Comparison of ENCODE assay signal across 8 cellular contexts in genomic region chr7:1136841-1137516, GRCh38. TPM values are rescaled to one million over a fixed set of nuclear protein-coding genes. Genes with fewer than 3 reads are reported as not detected.
A peak's percentile ranks its signal among the peaks of the same experiment; 100 is the strongest.
DNase-seq lines count a peak whose midpoint lies in the region; ATAC-seq and TF ChIP-seq lines count a peak whose summit lies in the region.

No MANE protein-coding gene starts in this region.

- H3K27ac ChIP-seq in tibial artery, result no peak overlapping the region

- H3K36me3 Mint-ChIP-seq in activated CD8-positive, alpha-beta T cell treated with anti-CD3 and anti-CD28 coated beads, Interleukin-2, amount 10 ng/mL, durations not matched to agents 7 days and 5 days (ENCODE audit: low read depth), result peaks cover 5% of the 10 kb centered on the region
- H3K36me3 Mint-ChIP-seq in immature natural killer cell, result no peaks in the 10 kb centered on the region

- H3K9me3 ChIP-seq in tibial artery, result no peaks in the 10 kb centered on the region

- CTCF ChIA-PET in activated CD8-positive, alpha-beta T cell treated with anti-CD3 and anti-CD28 coated beads, Interleukin-2, amount 10 ng/mL, durations not matched to agents 7 days and 5 days (lab: Charles Lee), result interaction anchor here (0.6 to 3.7 kb wide), 12 partner anchors 24 to 295 kb away, joined by 3 to 29 read pairs (median 9); partner anchors contain the start of gene GPER1

- no peak for TF ChIP-seq CTCF in tibial artery (IDR thresholded peaks at IDR 0.05)

- no peaks in the 10 kb centered on the region for H3K36me3 ChIP-seq in tibial artery

- H3K4me3 Mint-ChIP-seq in activated CD8-positive, alpha-beta T cell treated with anti-CD3 and anti-CD28 coated beads, Interleukin-2, amount 10 ng/mL, durations not matched to agents 7 days and 5 days, result peak overlapping the region; percentile 80
- H3K4me3 Mint-ChIP-seq in immature natural killer cell, result peak overlapping the region; percentile 84 to 93 (median 88)

- DNase-seq in ELF-1 (ENCODE audit: low read depth, low spot score), result peak; percentile 41
- peak; percentile 2 to 3 for DNase-seq in Kasumi-1 (lab: John Stamatoyannopoulos, UW)
- DNase-seq in activated CD8-positive, alpha-beta T cell treated with anti-CD3 and anti-CD28 coated beads, Interleukin-2, amount 10 ng/mL, durations not matched to agents 7 days and 5 days, result no peak
- no peak for DNase-seq in immature natural killer cell
- no peak for DNase-seq in tibial artery
- DNase-seq in stimulated activated naive CD4-positive, alpha-beta T cell (lab: John Stamatoyannopoulos, UW), result no peak
- DNase-seq in NCI-H1694 treated with DMSO at 0.1 percent for 48 hours (lab: John Stamatoyannopoulos, UW), result no peak
- no peak for DNase-seq in activated gamma-delta T cell (lab: John Stamatoyannopoulos, UW)

- H3K27me3 Mint-ChIP-seq in activated CD8-positive, alpha-beta T cell treated with anti-CD3 and anti-CD28 coated beads, Interleukin-2, amount 10 ng/mL, durations not matched to agents 7 days and 5 days (ENCODE audit: low read depth), result no peaks in the 10 kb centered on the region
- peaks cover 2 to 7% (median 4%) of the 10 kb centered on the region in 3 donors for H3K27me3 Mint-ChIP-seq in immature natural killer cell (ENCODE audit: low read depth in 3 of 3)

- peaks cover 1% of the 10 kb centered on the region for H3K9me3 Mint-ChIP-seq in activated CD8-positive, alpha-beta T cell treated with anti-CD3 and anti-CD28 coated beads, Interleukin-2, amount 10 ng/mL, durations not matched to agents 7 days and 5 days (ENCODE audit: insufficient read depth)
- no peaks in the 10 kb centered on the region for H3K9me3 Mint-ChIP-seq in immature natural killer cell

- H3K27me3 ChIP-seq in tibial artery, result no peaks in the 10 kb centered on the region

- H3K4me1 ChIP-seq in tibial artery, result peaks cover 0 to 15% (median 14%) of the 10 kb centered on the region in 4 donors

- H3K27ac Mint-ChIP-seq in activated CD8-positive, alpha-beta T cell treated with anti-CD3 and anti-CD28 coated beads, Interleukin-2, amount 10 ng/mL, durations not matched to agents 7 days and 5 days, result peak overlapping the region; percentile 72
- peak overlapping the region; percentile 27 to 94 (median 90) for H3K27ac Mint-ChIP-seq in immature natural killer cell

- no peak for ATAC-seq in activated CD8-positive, alpha-beta T cell treated with anti-CD3 and anti-CD28 coated beads, Interleukin-2, amount 10 ng/mL, durations not matched to agents 7 days and 5 days

- intact Hi-C loops in tibial artery (cut with DNase I; ENCODE audit: low total_unique reads), result loop anchor here (5.0 kb wide), 1 partner anchor 50 kb away; the partner anchor contains the start of gene GPER1

- H3K4me1 Mint-ChIP-seq in activated CD8-positive, alpha-beta T cell treated with anti-CD3 and anti-CD28 coated beads, Interleukin-2, amount 10 ng/mL, durations not matched to agents 7 days and 5 days (ENCODE audit: low read depth), result peaks cover 21% of the 10 kb centered on the region
- H3K4me1 Mint-ChIP-seq in immature natural killer cell, result peaks cover 13 to 14% of the 10 kb centered on the region in 2 donors

- H3K4me3 ChIP-seq in tibial artery, result peak overlapping the region; percentile 62 to 69

- POLR2A ChIA-PET in activated CD8-positive, alpha-beta T cell treated with anti-CD3 and anti-CD28 coated beads, Interleukin-2, amount 10 ng/mL, durations not matched to agents 7 days and 5 days (lab: Charles Lee), result interaction anchor here (1.8 kb wide), 1 partner anchor 23 kb away, joined by 9 read pairs; the partner anchor contains the start of gene ZFAND2A

RNA-seq across cellular contexts. Expression of gene ZFAND2A, which starts 23.0 kb away (rescaled TPM):
- 10 to 100 TPM; 25.6 to 26.0 TPM for total RNA-seq in activated CD8-positive, alpha-beta T cell treated with anti-CD3 and anti-CD28 coated beads, Interleukin-2, amount 10 ng/mL, durations not matched to agents 7 days and 5 days
- 100 to 1,000 TPM in 2 of 3 donors, 10 to 100 TPM in 1; 68.0 to 134 (median 114) TPM for polyA plus RNA-seq in immature natural killer cell

RNA-seq across cellular contexts. Expression of gene GPER1, which starts 49.1 kb away (rescaled TPM):
- under 1 TPM in 1 of 2 experiments, not detected in 1; 0.13 TPM for total RNA-seq in activated CD8-positive, alpha-beta T cell treated with anti-CD3 and anti-CD28 coated beads, Interleukin-2, amount 10 ng/mL, durations not matched to agents 7 days and 5 days
- polyA plus RNA-seq in immature natural killer cell, result under 1 TPM in 2 of 3 donors, not detected in 1; 0.14 to 0.31 TPM

Comparison
In these comparisons a context has a peak if more than half of its experiments do, and no peak if none do; other contexts are left out.
1. DNase-seq: peak in ELF-1 (single experiment) and Kasumi-1 (2 of 2); none in activated CD8-positive, alpha-beta T cell treated with anti-CD3 and anti-CD28 coated beads, Interleukin-2, amount 10 ng/mL, durations not matched to agents 7 days and 5 days (single experiment), immature natural killer cell (0 of 3), tibial artery (0 of 2), stimulated activated naive CD4-positive, alpha-beta T cell (0 of 6), NCI-H1694 treated with DMSO at 0.1 percent for 48 hours (single experiment) and activated gamma-delta T cell (single experiment).